In the genomic region with DNA sequence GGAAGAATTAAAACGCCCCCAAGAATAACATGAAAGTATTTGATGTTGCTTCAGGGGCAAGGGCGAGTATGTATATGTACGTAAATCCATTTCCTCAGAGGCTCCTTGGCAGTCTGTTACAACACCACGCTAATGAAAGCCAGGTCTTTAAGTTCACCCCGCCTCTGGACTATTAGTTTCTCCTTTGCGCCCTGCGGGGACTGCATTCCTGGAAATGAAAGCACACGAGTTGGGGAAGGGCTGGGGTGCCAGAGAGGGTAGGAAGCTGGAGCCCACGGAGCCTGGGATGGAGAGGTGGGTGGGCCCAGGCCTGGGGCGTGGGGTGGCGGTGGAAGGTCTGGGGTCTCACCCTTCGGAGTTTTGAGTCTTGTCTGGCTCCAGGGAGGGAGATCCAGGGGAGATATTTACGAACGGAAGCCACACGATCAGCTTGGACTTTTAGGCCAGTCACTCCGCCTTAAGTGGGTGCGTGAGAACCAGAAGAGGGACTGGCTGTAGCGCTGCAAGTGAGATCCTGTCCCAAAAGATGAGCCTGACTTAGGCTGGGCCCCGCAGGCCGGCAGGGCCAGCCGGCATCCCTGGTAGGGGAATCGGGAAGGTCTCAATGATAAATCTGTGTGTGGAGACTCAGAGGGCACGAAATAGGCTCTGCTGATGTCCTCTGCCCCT, we compare ENCODE assay signal across 10 cellular contexts. TPM values are rescaled to one million over a fixed set of nuclear protein-coding genes. Genes with fewer than 3 reads are reported as not detected.
DNase-seq lines count a peak whose midpoint lies in the region; ATAC-seq and TF ChIP-seq lines count a peak whose summit lies in the region.
"Had no signal": no experiment of that assay in that cellular context is flagged by ENCODE, and none has a peak within 500 bp of the region (broad histone marks: within the 10 kb centered on the region; RNA-seq: fewer than 3 reads in every experiment).

No MANE protein-coding gene starts in this region.

- intact Hi-C loops in CD4-positive, alpha-beta memory T cell (cut with micrococcal nuclease): no loop called here

- H3K36me3 Mint-ChIP-seq in CD4-positive, alpha-beta memory T cell: peaks cover 0 to 24% of the 10 kb centered on the region in 2 donors

- no peak overlapping the region for H3K4me3 ChIP-seq in CD4-positive, alpha-beta memory T cell (ENCODE audit: low read length in 2 of 2)
- peak overlapping the region; percentile 84 for H3K4me3 ChIP-seq in SJSA1
- H3K4me3 ChIP-seq in fibroblast of villous mesenchyme (ENCODE audit: low read depth, low read length): no peak overlapping the region
- no peak overlapping the region for H3K4me3 ChIP-seq in parathyroid adenoma (ENCODE audit: low read depth, low read length)

- POLR2A ChIA-PET in CD4-positive, alpha-beta memory T cell (lab: Charles Lee; ENCODE audit: partially characterized antibody): interaction anchor here (1.1 to 9.5 kb wide), 8 partner anchors 11 to 134 kb away, joined by 3 to 180 read pairs (median 8); no protein-coding TSS in a partner anchor

- CTCF ChIA-PET in CD4-positive, alpha-beta memory T cell (lab: Charles Lee; ENCODE audit: partially characterized antibody): interaction anchor here (0.9 to 2.4 kb wide), 18 partner anchors 9 to 349 kb away, joined by 3 to 28 read pairs (median 6); no protein-coding TSS in a partner anchor

- H3K79me2 ChIP-seq in parathyroid adenoma: no peaks in the 10 kb centered on the region

- H3K9ac ChIP-seq in parathyroid adenoma: no peak overlapping the region

- no peak for DNase-seq in CD4-positive, alpha-beta memory T cell
- DNase-seq in SJSA1 (ENCODE audit: low read depth in 1 of 2, low spot score in 2 of 2) (no peak), fibroblast of villous mesenchyme (ENCODE audit: low read depth) (peak; percentile 64), NCI-H82 (lab: John Stamatoyannopoulos, UW) (no peak)
- DNase-seq: NCI-H1417 treated with DMSO at 0.1 percent for 48 hours had no signal

- no peaks in the 10 kb centered on the region for H3K9me3 ChIP-seq in CD4-positive, alpha-beta memory T cell (ENCODE audit: control insufficient read depth in 1 of 2, low read length in 2 of 2)
- no peaks in the 10 kb centered on the region for H3K9me3 ChIP-seq in SJSA1 (replicated peaks)
- H3K9me3 ChIP-seq in parathyroid adenoma (ENCODE audit: control insufficient read depth, low read length): no peaks in the 10 kb centered on the region
- H3K9me3 ChIP-seq: pancreas had no signal

- H3K27me3 ChIP-seq in CD4-positive, alpha-beta memory T cell (ENCODE audit: insufficient read depth, low read length): no peaks in the 10 kb centered on the region
- H3K27me3 ChIP-seq in SJSA1 (replicated peaks) (no peaks in the 10 kb centered on the region), parathyroid adenoma (ENCODE audit: control insufficient read depth, insufficient read depth, low read length) (no peaks in the 10 kb centered on the region)
- H3K27me3 ChIP-seq: pancreas had no signal

- H3K9me3 Mint-ChIP-seq in CD4-positive, alpha-beta memory T cell: no peaks in the 10 kb centered on the region

- peak overlapping the region; percentile 74 to 86 (median 83) for H3K4me3 Mint-ChIP-seq in CD4-positive, alpha-beta memory T cell

- no peak overlapping the region for H3K4me2 ChIP-seq in parathyroid adenoma (ENCODE audit: low read length)

- H3K27me3 Mint-ChIP-seq in CD4-positive, alpha-beta memory T cell: no peaks in the 10 kb centered on the region

- no peak for ATAC-seq in GM19328 (IDR thresholded peaks at IDR 0.05; ENCODE audit: unreplicated experiment)
- ATAC-seq in GM18873 (IDR thresholded peaks at IDR 0.05; ENCODE audit: low FRiP score, unreplicated experiment): no peak
- no peak for ATAC-seq in GM19452 (IDR thresholded peaks at IDR 0.05; ENCODE audit: unreplicated experiment)

- H3K27ac Mint-ChIP-seq in CD4-positive, alpha-beta memory T cell: peak overlapping the region; percentile 61 to 91 (median 85)

- H3K4me1 ChIP-seq in CD4-positive, alpha-beta memory T cell (ENCODE audit: insufficient read depth, low read length): peaks cover 26% of the 10 kb centered on the region
- H3K4me1 ChIP-seq in SJSA1 (replicated peaks) (peaks cover 24% of the 10 kb centered on the region), parathyroid adenoma (no peaks in the 10 kb centered on the region)

- peaks cover 19 to 35% (median 24%) of the 10 kb centered on the region in 4 donors for H3K4me1 Mint-ChIP-seq in CD4-positive, alpha-beta memory T cell

- no peak for TF ChIP-seq CTCF in fibroblast of villous mesenchyme (IDR thresholded peaks at IDR 0.05; ENCODE audit: insufficient read depth, low read depth, low read length)
- no peak for TF ChIP-seq CTCF in parathyroid adenoma (IDR thresholded peaks at IDR 0.05)

- H2AFZ ChIP-seq in parathyroid adenoma: peak overlapping the region; percentile 96

- H3K36me3 ChIP-seq in CD4-positive, alpha-beta memory T cell (ENCODE audit: insufficient read depth, low read length): no peaks in the 10 kb centered on the region
- H3K36me3 ChIP-seq in SJSA1 (peaks cover 7% of the 10 kb centered on the region; the same call in 1 of the 2 replicates), parathyroid adenoma (ENCODE audit: control insufficient read depth, insufficient read depth, low read length) (no peaks in the 10 kb centered on the region)
- H3K36me3 ChIP-seq: pancreas had no signal

- peak overlapping the region; percentile 87 for H3K27ac ChIP-seq in CD4-positive, alpha-beta memory T cell (ENCODE audit: low read depth, low read length)
- H3K27ac ChIP-seq in SJSA1 (peak overlapping the region; percentile 67; the same call in 1 of the 2 replicates), parathyroid adenoma (no peak overlapping the region)

RNA-seq across cellular contexts. Expression of a gene that starts 1.6 kb away (rescaled TPM):
- 10 to 100 TPM; 67.1 to 69.1 TPM for total RNA-seq in CD4-positive, alpha-beta memory T cell
- polyA plus RNA-seq in CD4-positive, alpha-beta memory T cell: 10 to 100 TPM; 64.5 to 89.4 TPM
- 6.7 and 9.3 TPM in 2 replicates for total RNA-seq in SJSA1 (2014; rRNA removed; shearing (Covaris generic))
- total RNA-seq in fibroblast of villous mesenchyme: 3.9 and 5.6 TPM in 2 replicates
